Comparison of ENCODE assay signal across 8 cellular contexts in genomic region chr2:69911985-69912563, GRCh38. TPM values are rescaled to one million over a fixed set of nuclear protein-coding genes. Genes with fewer than 3 reads are reported as not detected.
DNase-seq lines count a peak whose midpoint lies in the region; TF ChIP-seq lines count a peak whose summit lies in the region.

No MANE protein-coding gene starts in this region.

- intact Hi-C loops in posterior vena cava (cut with DNase I), result loop anchor here (2.0 to 10.0 kb wide), 4 partner anchors 173 to 390 kb away; partner anchors contain the start of genes FAM136A (in 1 of the 2) and PCBP1 (in 1 of the 2)

- no peaks in the 10 kb centered on the region for H3K9me3 ChIP-seq in parathyroid adenoma (ENCODE audit: control insufficient read depth, low read length)

- no peak overlapping the region for H3K27ac ChIP-seq in parathyroid adenoma

- H3K4me3 ChIP-seq in parathyroid adenoma (ENCODE audit: low read depth, low read length), result no peak overlapping the region

- peak; percentile 70 for DNase-seq in NOMO-1 treated with DMSO at 0.1 percent for 48 hours (lab: John Stamatoyannopoulos, UW; ENCODE audit: unreplicated experiment)
- DNase-seq in NOMO-1 treated with dmso at 0.1 percent for 144 hours (lab: John Stamatoyannopoulos, UW; ENCODE audit: unreplicated experiment), result no peak
- DNase-seq in LoVo (ENCODE audit: low spot score), result peak; percentile 79
- DNase-seq in SHP77 treated with DMSO at 0.1 percent for 48 hours (lab: John Stamatoyannopoulos, UW), result peak; percentile 22
- DNase-seq in erythroblast (lab: John Stamatoyannopoulos, UW), result peak; percentile 76 to 82
- DNase-seq in islet precursor cell, result no peak
- DNase-seq in posterior vena cava (ENCODE audit: low spot score), result no peak

- no peaks in the 10 kb centered on the region for H3K79me2 ChIP-seq in parathyroid adenoma

- TF ChIP-seq POLR2A in erythroblast (IDR thresholded peaks at IDR 0.05; ENCODE audit: low read length), result no peak

- no peaks in the 10 kb centered on the region for H3K27me3 ChIP-seq in parathyroid adenoma (ENCODE audit: control insufficient read depth, insufficient read depth, low read length)

- no peak overlapping the region for H2AFZ ChIP-seq in parathyroid adenoma

- H3K9ac ChIP-seq in parathyroid adenoma, result no peak overlapping the region

- peaks cover 5% of the 10 kb centered on the region for H3K4me1 ChIP-seq in parathyroid adenoma

- H3K4me2 ChIP-seq in parathyroid adenoma (ENCODE audit: low read length), result no peak overlapping the region

- H3K36me3 ChIP-seq in parathyroid adenoma (ENCODE audit: control insufficient read depth, insufficient read depth, low read length), result no peaks in the 10 kb centered on the region

- TF ChIP-seq CTCF in parathyroid adenoma (IDR thresholded peaks at IDR 0.05), result peak; percentile 71

RNA-seq across cellular contexts. Expression of gene MXD1, which starts 2.8 kb away (rescaled TPM):
- 10 to 100 TPM; 14.9 to 20.7 TPM for total RNA-seq in posterior vena cava

RNA-seq across cellular contexts. Expression of gene SNRNP27, which starts 18.3 kb away (rescaled TPM):
- 10 to 100 TPM; 35.9 to 47.3 TPM for total RNA-seq in posterior vena cava

RNA-seq across cellular contexts. Expression of gene ASPRV1, which starts 49.4 kb away (rescaled TPM):
- 1 to 10 TPM in 1 of 2 donors, under 1 TPM in 1; 1.00 to 1.7 TPM for total RNA-seq in posterior vena cava

Comparison
In these comparisons a context has a peak if more than half of its experiments do, and no peak if none do; other contexts are left out.
1. DNase-seq: peak in NOMO-1 treated with DMSO at 0.1 percent for 48 hours (single experiment), LoVo (single experiment), SHP77 treated with DMSO at 0.1 percent for 48 hours (single experiment) and erythroblast (2 of 2); none in NOMO-1 treated with dmso at 0.1 percent for 144 hours (single experiment), islet precursor cell (single experiment) and posterior vena cava (single experiment).